14 cellular contexts compared by ENCODE assay signal in genomic region chr12:10167588-10167987, GRCh38. TPM values are rescaled to one million over a fixed set of nuclear protein-coding genes. Genes with fewer than 3 reads are reported as not detected.
DNase-seq lines count a peak whose midpoint lies in the region; ATAC-seq and TF ChIP-seq lines count a peak whose summit lies in the region.
"Had no signal": no experiment of that assay in that cellular context is flagged by ENCODE, and none has a peak within 500 bp of the region (broad histone marks: within the 10 kb centered on the region; RNA-seq: fewer than 3 reads in every experiment).

No MANE protein-coding gene starts in this region.

- TF ChIP-seq POLR2A in gastroesophageal sphincter (IDR thresholded peaks at IDR 0.05) (no peak), lower leg skin (IDR thresholded peaks at IDR 0.05) (no peak)

- H3K79me2 ChIP-seq in OCI-LY7 (ENCODE audit: insufficient read depth, low read depth, low read length) (no peaks in the 10 kb centered on the region), trophoblast cell (ENCODE audit: control insufficient read depth, insufficient read depth, low read length, poor library complexity) (no peaks in the 10 kb centered on the region)

- peaks cover 2% of the 10 kb centered on the region; the same call in 1 of the 2 replicates for H3K27me3 Mint-ChIP-seq in HFFc6 (ENCODE audit: insufficient read depth)

- H3K27ac ChIP-seq in OCI-LY7 (ENCODE audit: low read depth, low read length, poor library complexity, severe bottlenecking) (no peak overlapping the region), gastroesophageal sphincter (no peak overlapping the region), trophoblast cell (ENCODE audit: low read depth, low read length) (no peak overlapping the region)
- H3K27ac ChIP-seq: psoas muscle, suprapubic skin had no signal

- H2AFZ ChIP-seq in OCI-LY7 (ENCODE audit: low read length) (0 out of 2 replicates have a peak overlapping the region, but pooled peaks have one; percentile 4), trophoblast cell (ENCODE audit: insufficient read depth, low read length, poor library complexity) (no peak overlapping the region)

- H4K12ac ChIP-seq in trophoblast cell (ENCODE audit: low read depth, low read length): no peak overlapping the region

- H2BK5ac ChIP-seq in trophoblast cell (ENCODE audit: low read depth, low read length, poor library complexity): no peak overlapping the region

- no peak for DNase-seq in HFFc6
- DNase-seq in OCI-LY7 (ENCODE audit: low spot score): no peak
- DNase-seq in trophoblast cell: peak; percentile 65 to 88
- DNase-seq in lower leg skin (ENCODE audit: low spot score in 2 of 2): no peak
- DNase-seq: activated effector memory CD4-positive, alpha-beta T cell treated with anti-CD3 and anti-CD28 coated beads, Interleukin-2, amount 50 U/mL, for 16 hours; CD4-positive, CD25-positive, alpha-beta regulatory T cell; immature natural killer cell; NK-92 treated with Interleukin-12 subunit alpha and Interleukin-12 subunit beta, amount 100 ng/mL, for 24 hours; psoas muscle had no signal

- H2AK5ac ChIP-seq in trophoblast cell (ENCODE audit: low read length): no peak overlapping the region

- no peak overlapping the region for H3K14ac ChIP-seq in trophoblast cell (ENCODE audit: low read length)

- no peak overlapping the region for H3K4ac ChIP-seq in trophoblast cell (ENCODE audit: low read depth, low read length)

- peaks cover 5% of the 10 kb centered on the region for H3K79me1 ChIP-seq in trophoblast cell (ENCODE audit: low read length)

- H3K4me3 ChIP-seq in OCI-LY7 (ENCODE audit: low read depth, low read length, poor library complexity, severe bottlenecking): no peak overlapping the region
- no peak overlapping the region for H3K4me3 ChIP-seq in gastroesophageal sphincter
- no peak overlapping the region for H3K4me3 ChIP-seq in trophoblast cell (ENCODE audit: low read depth, low read length)
- no peak overlapping the region for H3K4me3 ChIP-seq in lower leg skin (ENCODE audit: low read depth, poor library complexity, severe bottlenecking)
- H3K4me3 ChIP-seq: psoas muscle, suprapubic skin had no signal

- H4K20me1 ChIP-seq in OCI-LY7 (ENCODE audit: insufficient read depth, low read length): no peaks in the 10 kb centered on the region

- no TSS peak for BruUV-seq in OCI-LY7 (replicated peaks; lab: Mats Ljungman, UMichigan)

- no peak for TF ChIP-seq EP300 in gastroesophageal sphincter (IDR thresholded peaks at IDR 0.05)

- 59 to 64% methylated on average over 4 to 5 of the region's 5 CpGs for WGBS in gastroesophageal sphincter (ENCODE audit: low coverage in 1 of 2), 2 donors
- no CpG with 5 or more reads among the region's 5 CpGs for WGBS in trophoblast cell (ENCODE audit: extremely low coverage, insufficient coverage, insufficient read length)
- WGBS in lower leg skin, 2 donors: 57 to 59% methylated on average over 5 of the region's 5 CpGs

- H4K8ac ChIP-seq in trophoblast cell (ENCODE audit: low read depth, low read length): no peak overlapping the region

- peaks cover 10% of the 10 kb centered on the region for H3K36me3 Mint-ChIP-seq in HFFc6 (ENCODE audit: low read depth)
- H3K36me3 Mint-ChIP-seq: CD4-positive, CD25-positive, alpha-beta regulatory T cell; immature natural killer cell had no signal

- no peaks in the 10 kb centered on the region for H3K27me3 ChIP-seq in gastroesophageal sphincter
- no peaks in the 10 kb centered on the region for H3K27me3 ChIP-seq in trophoblast cell (ENCODE audit: insufficient read depth, low read length)
- H3K27me3 ChIP-seq: suprapubic skin had no signal

- ATAC-seq in gastroesophageal sphincter: peak; percentile 53
- ATAC-seq in HG02885 (IDR thresholded peaks at IDR 0.05; ENCODE audit: poor library complexity, unreplicated experiment): no peak
- no peak for ATAC-seq in HG02588 (IDR thresholded peaks at IDR 0.05; ENCODE audit: unreplicated experiment)
- ATAC-seq: psoas muscle, SK-N-SH treated with all-trans-retinoic acid at 6 μM for 48 hours had no signal

- no peaks in the 10 kb centered on the region for H3K36me3 ChIP-seq in OCI-LY7 (ENCODE audit: insufficient read depth, low read length)
- no peaks in the 10 kb centered on the region for H3K36me3 ChIP-seq in gastroesophageal sphincter
- no peaks in the 10 kb centered on the region for H3K36me3 ChIP-seq in trophoblast cell (ENCODE audit: control insufficient read depth in 1 of 2, insufficient read depth in 2 of 2, low read length in 2 of 2)
- H3K36me3 ChIP-seq: suprapubic skin had no signal

- no peak overlapping the region for H4K91ac ChIP-seq in trophoblast cell (ENCODE audit: low read depth, low read length)

- no peak overlapping the region for H3K4me2 ChIP-seq in OCI-LY7 (ENCODE audit: low read length)
- H3K4me2 ChIP-seq in trophoblast cell (ENCODE audit: low read length): no peak overlapping the region

- H3K9me3 ChIP-seq in OCI-LY7 (ENCODE audit: low read length) (peaks cover 4% of the 10 kb centered on the region; the same call in 1 of the 2 replicates), gastroesophageal sphincter (no peaks in the 10 kb centered on the region), trophoblast cell (ENCODE audit: insufficient read depth, low read depth, low read length) (no peaks in the 10 kb centered on the region)
- H3K9me3 ChIP-seq: psoas muscle, suprapubic skin had no signal

- POLR2A ChIA-PET in OCI-LY7 (lab: Charles Lee): interaction anchor here (1.2 kb wide), 1 partner anchor 14 kb away, joined by 4 read pairs; no protein-coding TSS in a partner anchor

- H3K4me3 Mint-ChIP-seq in HFFc6: no peak overlapping the region
- H3K4me3 Mint-ChIP-seq: immature natural killer cell had no signal

- no peak overlapping the region for H2BK12ac ChIP-seq in trophoblast cell (ENCODE audit: low read length)

- TF ChIP-seq CTCF in HFFc6 (IDR thresholded peaks at IDR 0.05) (no peak), OCI-LY7 (conservative IDR thresholded peaks at IDR 0.05; ENCODE audit: low read length) (no peak), gastroesophageal sphincter (IDR thresholded peaks at IDR 0.05) (no peak), lower leg skin (IDR thresholded peaks at IDR 0.05) (no peak)

- H3K4me1 ChIP-seq in OCI-LY7 (ENCODE audit: insufficient read depth, low read length, poor library complexity, severe bottlenecking) (peaks cover 11% of the 10 kb centered on the region), gastroesophageal sphincter (no peaks in the 10 kb centered on the region), trophoblast cell (ENCODE audit: control insufficient read depth in 1 of 2, insufficient read depth in 2 of 2, low read length in 2 of 2) (peaks cover 3 to 6% of the 10 kb centered on the region in 2 experiments)
- H3K4me1 ChIP-seq: psoas muscle, suprapubic skin had no signal

- peaks cover 72% of the 10 kb centered on the region for H3K4me1 Mint-ChIP-seq in HFFc6 (ENCODE audit: low read depth)
- H3K4me1 Mint-ChIP-seq: CD4-positive, CD25-positive, alpha-beta regulatory T cell; immature natural killer cell had no signal

- no peak overlapping the region for H2BK120ac ChIP-seq in trophoblast cell (ENCODE audit: insufficient read depth, low read length, poor library complexity)

- no peak overlapping the region for H3K9ac ChIP-seq in trophoblast cell (ENCODE audit: low read length)

- no peaks in the 10 kb centered on the region for H3K9me3 Mint-ChIP-seq in HFFc6
- H3K9me3 Mint-ChIP-seq: CD4-positive, CD25-positive, alpha-beta regulatory T cell; immature natural killer cell had no signal

- no peak overlapping the region for H3K23ac ChIP-seq in trophoblast cell (ENCODE audit: low read length)

- CTCF ChIA-PET in OCI-LY7 (lab: Charles Lee; ENCODE audit: unreplicated experiment): no interaction called here

- no peak overlapping the region for H3K18ac ChIP-seq in trophoblast cell (ENCODE audit: low read length)

- intact Hi-C loops in OCI-LY7 (cut with micrococcal nuclease; ENCODE audit: unreplicated experiment): no loop called here
- intact Hi-C loops in lower leg skin (cut with DNase I; ENCODE audit: low total_unique reads): no loop called here

- H3K9me2 ChIP-seq in OCI-LY7 (ENCODE audit: insufficient read depth, low read length): no peaks in the 10 kb centered on the region

- peak overlapping the region; percentile 19; the same call in 1 of the 2 replicates for H3K27ac Mint-ChIP-seq in HFFc6
- H3K27ac Mint-ChIP-seq: CD4-positive, CD25-positive, alpha-beta regulatory T cell; immature natural killer cell had no signal

RNA-seq across cellular contexts. Expression of gene OLR1, which starts 4.3 kb away (rescaled TPM):
- total RNA-seq in HFFc6 (2021; fragmentation: NEBNext Ultra II Directional; extraction: Animal tissue kit (Norgen Biotek cat#: 25700)): 10 to 100 TPM; 30.3 to 53.6 (median 40.0) TPM
- not detected in 2 replicates for total RNA-seq in OCI-LY7 (2014; rRNA removed; shearing (Covaris generic))
- total RNA-seq in OCI-LY7 (2022) (not detected in 2 replicates), gastroesophageal sphincter (1 to 10 TPM in 2 of 4 donors, under 1 TPM in 1, not detected in 1; 0.39 to 6.5 (median 5.5) TPM), lower leg skin (not detected)
- polyA plus RNA-seq in trophoblast cell (2013): 13.8 and 15.0 TPM in 2 replicates
- total RNA-seq: CD4-positive, CD25-positive, alpha-beta regulatory T cell; suprapubic skin had no signal
- polyA plus RNA-seq: CD4-positive, CD25-positive, alpha-beta regulatory T cell; immature natural killer cell had no signal

RNA-seq across cellular contexts. Expression of gene TMEM52B, which starts 11.2 kb away (rescaled TPM):
- 1 to 10 TPM in 4 of 6 experiments, under 1 TPM in 2; 0.74 to 2.3 (median 1.1) TPM for total RNA-seq in HFFc6 (2021; fragmentation: NEBNext Ultra II Directional; extraction: Animal tissue kit (Norgen Biotek cat#: 25700))
- total RNA-seq in OCI-LY7 (2014; rRNA removed; shearing (Covaris generic)): not detected in 2 replicates
- total RNA-seq in OCI-LY7 (2022): 0.21 and 0.22 TPM in 2 replicates
- total RNA-seq in gastroesophageal sphincter: 1 to 10 TPM in 1 of 4 donors, not detected in 3; 1.2 TPM
- polyA plus RNA-seq in trophoblast cell (2013): 2.4 and 2.7 TPM in 2 replicates
- total RNA-seq in lower leg skin: not detected
- total RNA-seq: CD4-positive, CD25-positive, alpha-beta regulatory T cell; psoas muscle had no signal
- polyA plus RNA-seq: CD4-positive, CD25-positive, alpha-beta regulatory T cell; immature natural killer cell; psoas muscle had no signal

RNA-seq across cellular contexts. Expression of gene CLEC7A, which starts 37.6 kb away (rescaled TPM):
- total RNA-seq in HFFc6 (2021; fragmentation: NEBNext Ultra II Directional; extraction: Animal tissue kit (Norgen Biotek cat#: 25700)): not detected
- total RNA-seq in OCI-LY7 (2014; rRNA removed; shearing (Covaris generic)): not detected in 2 replicates
- not detected in 2 replicates for total RNA-seq in OCI-LY7 (2022)
- total RNA-seq in gastroesophageal sphincter: 1 to 10 TPM; 1.9 to 9.0 (median 5.1) TPM
- polyA plus RNA-seq in trophoblast cell (2013): 13.7 and 14.4 TPM in 2 replicates
- total RNA-seq in lower leg skin: 10 to 100 TPM in 1 of 4 donors, 1 to 10 TPM in 3; 4.8 to 14.1 (median 6.7) TPM

RNA-seq across cellular contexts. Expression of gene GABARAPL1, which starts 45.1 kb away (rescaled TPM):
- total RNA-seq in HFFc6 (2021; fragmentation: NEBNext Ultra II Directional; extraction: Animal tissue kit (Norgen Biotek cat#: 25700)): 100 to 1,000 TPM; 152 to 231 (median 162) TPM
- 34.2 and 40.7 TPM in 2 replicates for total RNA-seq in OCI-LY7 (2014; rRNA removed; shearing (Covaris generic))
- total RNA-seq in OCI-LY7 (2022): 52.4 and 65.2 TPM in 2 replicates
- total RNA-seq in gastroesophageal sphincter: 100 to 1,000 TPM; 122 to 269 (median 193) TPM
- 84.3 and 86.6 TPM in 2 replicates for polyA plus RNA-seq in trophoblast cell (2013)
- total RNA-seq in lower leg skin: 100 to 1,000 TPM in 1 of 4 donors, 10 to 100 TPM in 3; 48.7 to 102 (median 86.8) TPM

Comparison
In these comparisons a context has a peak if more than half of its experiments do, and no peak if none do; other contexts are left out.
1. DNase-seq: peak in trophoblast cell (2 of 2); none in HFFc6 (single experiment), OCI-LY7 (single experiment) and lower leg skin (0 of 2).
2. RNA of gene OLR1, which starts 4.3 kb away (total RNA-seq): 30.3 to 53.6 TPM in HFFc6; 0.39 to 6.5 TPM in gastroesophageal sphincter, not detected in OCI-LY7 and not detected in lower leg skin; every median in the first group is over 4 times any median in the second.